13 cellular contexts compared by ENCODE assay signal in the genomic region with DNA sequence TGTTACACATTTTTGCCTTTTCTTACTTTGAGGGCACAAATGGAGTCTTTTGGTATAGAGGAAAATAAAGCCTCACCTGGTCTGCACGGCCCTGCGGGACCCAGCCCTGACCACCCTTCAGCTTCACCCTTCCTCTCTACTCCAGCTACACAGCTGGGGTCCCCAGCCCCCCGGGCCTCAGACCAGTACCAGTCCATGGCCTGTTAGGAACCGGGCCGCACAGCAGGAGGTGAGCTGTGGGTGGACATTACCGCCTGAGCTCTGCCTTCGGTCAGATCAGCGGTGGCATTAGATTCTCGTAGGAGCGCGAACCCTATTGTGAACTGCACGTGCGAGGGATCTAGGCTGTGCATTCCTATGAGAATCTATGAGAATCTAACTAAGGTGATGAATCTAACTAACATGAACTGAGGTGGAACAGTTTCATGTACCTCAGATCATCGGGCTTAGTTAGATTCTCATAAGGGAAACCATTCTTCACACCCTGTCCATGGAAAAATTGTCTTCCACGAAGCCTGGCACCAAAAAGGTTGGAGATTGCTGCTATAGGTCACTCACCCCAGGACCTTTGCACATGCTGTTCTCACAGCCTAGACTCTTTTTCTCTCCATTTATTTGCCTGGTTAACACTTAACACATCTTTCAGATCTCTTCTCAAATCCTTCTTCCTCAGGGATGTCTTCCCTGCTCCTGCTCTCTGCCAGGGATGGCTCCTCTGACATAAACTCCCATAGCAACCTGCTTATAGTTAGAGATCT. TPM values are rescaled to one million over a fixed set of nuclear protein-coding genes. Genes with fewer than 3 reads are reported as not detected.
DNase-seq lines count a peak whose midpoint lies in the region; ATAC-seq, FAIRE-seq and TF ChIP-seq lines count a peak whose summit lies in the region.
"Had no signal": no experiment of that assay in that cellular context is flagged by ENCODE, and none has a peak within 500 bp of the region (broad histone marks: within the 10 kb centered on the region; RNA-seq: fewer than 3 reads in every experiment).

No MANE protein-coding gene starts in this region.

- H3K36me3 Mint-ChIP-seq in Calu3 (ENCODE audit: insufficient read depth, unreplicated experiment) (peaks cover 20% of the 10 kb centered on the region), WTC11 (no peaks in the 10 kb centered on the region; the same call in 1 of the 2 replicates), glutamatergic neuron (ENCODE audit: unreplicated experiment) (no peaks in the 10 kb centered on the region)
- peaks cover 28% of the 10 kb centered on the region for H3K36me3 Mint-ChIP-seq in stimulated activated effector memory CD8-positive, alpha-beta T cell treated with anti-CD3 and anti-CD28 coated beads, Interleukin-12 subunit alpha, Interleukin-12 subunit beta, amount 100 ng/mL, for 72 hours
- peaks cover 12% of the 10 kb centered on the region for H3K36me3 Mint-ChIP-seq in activated CD8-positive, alpha-beta memory T cell treated with anti-CD3 and anti-CD28 coated beads, Interleukin-2, amount 10 ng/mL, durations not matched to agents 7 days and 5 days

- H3K4me1 Mint-ChIP-seq in Calu3 (ENCODE audit: low read depth, unreplicated experiment) (peaks cover 58% of the 10 kb centered on the region), WTC11 (peaks cover 87% of the 10 kb centered on the region), glutamatergic neuron (ENCODE audit: low read depth, unreplicated experiment) (peaks cover 31% of the 10 kb centered on the region)
- peaks cover 81% of the 10 kb centered on the region for H3K4me1 Mint-ChIP-seq in stimulated activated effector memory CD8-positive, alpha-beta T cell treated with anti-CD3 and anti-CD28 coated beads, Interleukin-12 subunit alpha, Interleukin-12 subunit beta, amount 100 ng/mL, for 72 hours
- peaks cover 71% of the 10 kb centered on the region for H3K4me1 Mint-ChIP-seq in activated CD8-positive, alpha-beta memory T cell treated with anti-CD3 and anti-CD28 coated beads, Interleukin-2, amount 10 ng/mL, durations not matched to agents 7 days and 5 days

- CTCF ChIA-PET in Calu3 (lab: Charles Lee) (no interaction called here), WTC11 (lab: Charles Lee) (interaction anchor here (0.6 to 11.8 kb wide), 7 partner anchors 7 to 156 kb away, joined by 3 to 178 read pairs (median 15); no protein-coding TSS in a partner anchor)
- CTCF ChIA-PET in activated CD8-positive, alpha-beta memory T cell treated with anti-CD3 and anti-CD28 coated beads, Interleukin-2, amount 10 ng/mL, durations not matched to agents 7 days and 5 days (lab: Charles Lee): interaction anchor here (2.1 kb wide), 1 partner anchor 11 kb away, joined by 6 read pairs; no protein-coding TSS in a partner anchor

- ATAC-seq in WTC11 (no peak), HG03378 (IDR thresholded peaks at IDR 0.05; ENCODE audit: unreplicated experiment) (no peak)
- ATAC-seq in stimulated activated effector memory CD8-positive, alpha-beta T cell treated with anti-CD3 and anti-CD28 coated beads, Interleukin-12 subunit alpha, Interleukin-12 subunit beta, amount 100 ng/mL, for 72 hours: no peak
- no peak for ATAC-seq in activated CD8-positive, alpha-beta memory T cell treated with anti-CD3 and anti-CD28 coated beads, Interleukin-2, amount 10 ng/mL, durations not matched to agents 7 days and 5 days
- ATAC-seq: activated T-cell treated with anti-CD3 and anti-CD28 coated beads, Interleukin-2, amount 50 U/mL, for 4 hours had no signal

- FAIRE-seq in GM12892 (lab: Jason Lieb, UNC): no peak

- POLR2A ChIA-PET in WTC11 (lab: Charles Lee): no interaction called here

- TF ChIP-seq CTCF in Calu3 (IDR thresholded peaks at IDR 0.05; ENCODE audit: unreplicated experiment) (no peak), WTC11 (IDR thresholded peaks at IDR 0.05) (no peak), glutamatergic neuron (IDR thresholded peaks at IDR 0.05; ENCODE audit: partially characterized antibody, unreplicated experiment) (no peak)

- intact Hi-C loops in Calu3 (cut with micrococcal nuclease; ENCODE audit: unreplicated experiment): no loop called here

- H3K27me3 Mint-ChIP-seq in Calu3 (ENCODE audit: unreplicated experiment): no peaks in the 10 kb centered on the region
- no peaks in the 10 kb centered on the region for H3K27me3 Mint-ChIP-seq in WTC11 (ENCODE audit: low read depth)
- H3K27me3 Mint-ChIP-seq in glutamatergic neuron (ENCODE audit: unreplicated experiment): peaks cover 2% of the 10 kb centered on the region
- no peaks in the 10 kb centered on the region for H3K27me3 Mint-ChIP-seq in activated CD8-positive, alpha-beta memory T cell treated with anti-CD3 and anti-CD28 coated beads, Interleukin-2, amount 10 ng/mL, durations not matched to agents 7 days and 5 days

- H3K4me3 Mint-ChIP-seq in Calu3 (ENCODE audit: low read depth, unreplicated experiment) (no peak overlapping the region), WTC11 (no peak overlapping the region), glutamatergic neuron (ENCODE audit: unreplicated experiment) (peak overlapping the region; percentile 20)
- H3K4me3 Mint-ChIP-seq in stimulated activated effector memory CD8-positive, alpha-beta T cell treated with anti-CD3 and anti-CD28 coated beads, Interleukin-12 subunit alpha, Interleukin-12 subunit beta, amount 100 ng/mL, for 72 hours: no peak overlapping the region
- H3K4me3 Mint-ChIP-seq in activated CD8-positive, alpha-beta memory T cell treated with anti-CD3 and anti-CD28 coated beads, Interleukin-2, amount 10 ng/mL, durations not matched to agents 7 days and 5 days: no peak overlapping the region
- H3K4me3 Mint-ChIP-seq: activated T-cell treated with anti-CD3 and anti-CD28 coated beads, Interleukin-2, amount 50 U/mL, for 4 hours had no signal

- TF ChIP-seq POLR2A in GM12892 (IDR thresholded peaks at IDR 0.05; ENCODE audit: low read depth, low read length): no peak

- no TSS peak for BruUV-seq in Calu3 (replicated peaks; lab: Mats Ljungman, UMichigan)

- H3K27ac Mint-ChIP-seq in Calu3 (ENCODE audit: unreplicated experiment): peak overlapping the region; percentile 45
- H3K27ac Mint-ChIP-seq in WTC11: peak overlapping the region; percentile 79; the same call in 1 of the 2 replicates
- no peak overlapping the region for H3K27ac Mint-ChIP-seq in glutamatergic neuron (ENCODE audit: unreplicated experiment)
- peak overlapping the region; percentile 74 for H3K27ac Mint-ChIP-seq in stimulated activated effector memory CD8-positive, alpha-beta T cell treated with anti-CD3 and anti-CD28 coated beads, Interleukin-12 subunit alpha, Interleukin-12 subunit beta, amount 100 ng/mL, for 72 hours
- no peak overlapping the region for H3K27ac Mint-ChIP-seq in activated CD8-positive, alpha-beta memory T cell treated with anti-CD3 and anti-CD28 coated beads, Interleukin-2, amount 10 ng/mL, durations not matched to agents 7 days and 5 days

- DNase-seq in Calu3: no peak
- no peak for DNase-seq in WTC11 (ENCODE audit: low spot score)
- no peak for DNase-seq in glutamatergic neuron
- DNase-seq in stimulated activated effector memory CD8-positive, alpha-beta T cell treated with anti-CD3 and anti-CD28 coated beads, Interleukin-12 subunit alpha, Interleukin-12 subunit beta, amount 100 ng/mL, for 72 hours (ENCODE audit: low spot score in 2 of 2): no peak
- no peak for DNase-seq in activated CD8-positive, alpha-beta memory T cell treated with anti-CD3 and anti-CD28 coated beads, Interleukin-2, amount 10 ng/mL, durations not matched to agents 7 days and 5 days
- no peak for DNase-seq in dermis blood vessel endothelial cell
- no peak for DNase-seq in GM12892 (ENCODE audit: insufficient read length)
- DNase-seq: activated T-cell treated with anti-CD3 and anti-CD28 coated beads, Interleukin-2, amount 50 U/mL, for 4 hours; DND-41; NCI-H1694 treated with DMSO at 0.1 percent for 48 hours; NK-92 treated with Interleukin-12 subunit alpha and Interleukin-12 subunit beta, amount 100 ng/mL, for 24 hours; stimulated activated CD4-positive, alpha-beta T cell treated with anti-CD3 and anti-CD28 coated beads, Interleukin-15, amount 100 ng/mL, for 24 hours had no signal

- no peaks in the 10 kb centered on the region for H3K9me3 Mint-ChIP-seq in Calu3 (ENCODE audit: low read depth, unreplicated experiment)
- H3K9me3 Mint-ChIP-seq in WTC11: no peaks in the 10 kb centered on the region; the same call in 1 of the 2 replicates
- H3K9me3 Mint-ChIP-seq in glutamatergic neuron (ENCODE audit: unreplicated experiment): peaks cover 7% of the 10 kb centered on the region
- no peaks in the 10 kb centered on the region for H3K9me3 Mint-ChIP-seq in stimulated activated effector memory CD8-positive, alpha-beta T cell treated with anti-CD3 and anti-CD28 coated beads, Interleukin-12 subunit alpha, Interleukin-12 subunit beta, amount 100 ng/mL, for 72 hours
- no peaks in the 10 kb centered on the region for H3K9me3 Mint-ChIP-seq in activated CD8-positive, alpha-beta memory T cell treated with anti-CD3 and anti-CD28 coated beads, Interleukin-2, amount 10 ng/mL, durations not matched to agents 7 days and 5 days (ENCODE audit: low read depth)
- H3K9me3 Mint-ChIP-seq: activated T-cell treated with anti-CD3 and anti-CD28 coated beads, Interleukin-2, amount 50 U/mL, for 4 hours had no signal

TF ChIP-seq in WTC11, 78 proteins besides CTCF, POLR2A, EP300 and RAD21 (continues in another document):
- TF ChIP-seq GTF2I (CRISPR knock-in tag; conservative IDR thresholded peaks at IDR 0.05): 0 out of 2 replicates have a peak, but pooled peaks have one; percentile 44
- no peak for TF ChIP-seq ZSCAN18 (CRISPR knock-in tag; IDR thresholded peaks at IDR 0.05)

RNA-seq across cellular contexts. Expression of gene ECE1, which starts 37.5 kb away (rescaled TPM):
- total RNA-seq in Calu3 (2022) (83.0 and 101 TPM in 2 replicates), WTC11 (2021) (40.6 to 45.0 TPM (median 42.0 TPM) in 3 replicates), glutamatergic neuron (ENCODE audit: unreplicated experiment) (36.1 TPM), dermis blood vessel endothelial cell (223 and 442 TPM in 2 replicates)
- total RNA-seq in activated CD8-positive, alpha-beta memory T cell treated with anti-CD3 and anti-CD28 coated beads, Interleukin-2, amount 10 ng/mL, durations not matched to agents 7 days and 5 days: 10 to 100 TPM; 46.6 to 87.5 TPM
- 16.7 TPM for polyA plus RNA-seq in GM12892 (2012; ENCODE audit: missing spikeins)

Comparison
In these comparisons a context has a peak if more than half of its experiments do, and no peak if none do; other contexts are left out.
1. H3K27ac Mint-ChIP-seq: peak in Calu3 (single experiment), WTC11 (single experiment) and stimulated activated effector memory CD8-positive, alpha-beta T cell treated with anti-CD3 and anti-CD28 coated beads, Interleukin-12 subunit alpha, Interleukin-12 subunit beta, amount 100 ng/mL, for 72 hours (single experiment); none in glutamatergic neuron (single experiment) and activated CD8-positive, alpha-beta memory T cell treated with anti-CD3 and anti-CD28 coated beads, Interleukin-2, amount 10 ng/mL, durations not matched to agents 7 days and 5 days (single experiment).